1 cellular context compared by ENCODE assay signal in the genomic region with DNA sequence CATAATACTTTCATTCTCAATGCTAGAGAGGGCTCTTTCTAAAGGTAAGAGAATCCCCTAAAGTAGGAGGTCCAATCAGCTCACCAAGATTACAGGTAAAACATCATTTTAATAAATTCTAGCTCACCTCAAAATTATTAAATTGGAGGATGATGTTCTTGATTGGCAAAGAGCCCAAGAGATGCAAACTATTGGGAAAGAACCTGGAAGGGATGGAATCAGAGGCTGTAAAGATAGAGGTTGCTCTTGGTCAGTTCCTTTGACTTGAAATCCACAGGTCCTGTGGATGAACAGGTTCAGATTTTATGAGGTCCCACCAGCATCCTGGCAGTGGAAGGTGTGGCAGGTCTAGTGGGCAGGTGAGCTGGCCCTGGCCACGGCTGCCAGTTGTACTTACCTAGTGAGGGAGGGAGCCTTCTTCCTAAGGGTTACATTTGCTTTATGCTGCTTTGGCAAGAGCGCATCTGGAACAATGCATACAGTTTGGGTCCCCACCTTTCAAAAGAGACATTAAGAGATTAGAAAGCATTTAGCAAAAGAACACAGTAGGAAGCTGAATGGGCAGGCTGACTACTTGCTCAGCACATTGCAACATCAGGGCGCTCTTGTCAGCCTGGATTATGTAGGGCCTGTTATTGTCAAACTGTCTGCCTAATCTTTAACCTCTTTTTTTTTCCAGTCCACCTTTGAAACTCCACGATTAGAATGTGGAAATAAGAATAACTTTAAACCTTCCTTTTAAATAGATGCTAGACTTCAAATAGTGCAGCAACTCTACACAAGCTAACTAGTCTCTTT.
TF ChIP-seq lines count a peak whose summit lies in the region.

No MANE protein-coding gene starts in this region.

TF ChIP-seq in GM23338, 12 proteins besides CTCF, POLR2A, EP300 and RAD21:
- TF ChIP-seq, protein P1, sequence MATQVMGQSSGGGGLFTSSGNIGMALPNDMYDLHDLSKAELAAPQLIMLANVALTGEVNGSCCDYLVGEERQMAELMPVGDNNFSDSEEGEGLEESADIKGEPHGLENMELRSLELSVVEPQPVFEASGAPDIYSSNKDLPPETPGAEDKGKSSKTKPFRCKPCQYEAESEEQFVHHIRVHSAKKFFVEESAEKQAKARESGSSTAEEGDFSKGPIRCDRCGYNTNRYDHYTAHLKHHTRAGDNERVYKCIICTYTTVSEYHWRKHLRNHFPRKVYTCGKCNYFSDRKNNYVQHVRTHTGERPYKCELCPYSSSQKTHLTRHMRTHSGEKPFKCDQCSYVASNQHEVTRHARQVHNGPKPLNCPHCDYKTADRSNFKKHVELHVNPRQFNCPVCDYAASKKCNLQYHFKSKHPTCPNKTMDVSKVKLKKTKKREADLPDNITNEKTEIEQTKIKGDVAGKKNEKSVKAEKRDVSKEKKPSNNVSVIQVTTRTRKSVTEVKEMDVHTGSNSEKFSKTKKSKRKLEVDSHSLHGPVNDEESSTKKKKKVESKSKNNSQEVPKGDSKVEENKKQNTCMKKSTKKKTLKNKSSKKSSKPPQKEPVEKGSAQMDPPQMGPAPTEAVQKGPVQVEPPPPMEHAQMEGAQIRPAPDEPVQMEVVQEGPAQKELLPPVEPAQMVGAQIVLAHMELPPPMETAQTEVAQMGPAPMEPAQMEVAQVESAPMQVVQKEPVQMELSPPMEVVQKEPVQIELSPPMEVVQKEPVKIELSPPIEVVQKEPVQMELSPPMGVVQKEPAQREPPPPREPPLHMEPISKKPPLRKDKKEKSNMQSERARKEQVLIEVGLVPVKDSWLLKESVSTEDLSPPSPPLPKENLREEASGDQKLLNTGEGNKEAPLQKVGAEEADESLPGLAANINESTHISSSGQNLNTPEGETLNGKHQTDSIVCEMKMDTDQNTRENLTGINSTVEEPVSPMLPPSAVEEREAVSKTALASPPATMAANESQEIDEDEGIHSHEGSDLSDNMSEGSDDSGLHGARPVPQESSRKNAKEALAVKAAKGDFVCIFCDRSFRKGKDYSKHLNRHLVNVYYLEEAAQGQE (IDR thresholded peaks at IDR 0.05; ENCODE audit: unreplicated experiment), result no peak
